Comparison of ENCODE assay signal across 9 cellular contexts in genomic region chr4:125316391-125316780, GRCh38. TPM values are rescaled to one million over a fixed set of nuclear protein-coding genes. Genes with fewer than 3 reads are reported as not detected.
DNase-seq lines count a peak whose midpoint lies in the region; ATAC-seq, FAIRE-seq and TF ChIP-seq lines count a peak whose summit lies in the region.
"Had no signal": no experiment of that assay in that cellular context is flagged by ENCODE, and none has a peak within 500 bp of the region (broad histone marks: within the 10 kb centered on the region; RNA-seq: fewer than 3 reads in every experiment).

No MANE protein-coding gene starts in this region.

- H3K4me1 ChIP-seq in CD4-positive, CD25-positive, alpha-beta regulatory T cell (ENCODE audit: control insufficient read depth, insufficient read depth, low read length, poor library complexity, severe bottlenecking) = peaks cover 29% of the 10 kb centered on the region
- no peaks in the 10 kb centered on the region for H3K4me1 ChIP-seq in small intestine (ENCODE audit: control insufficient read depth in 2 of 2, insufficient read depth in 1 of 2, low read depth in 1 of 2, low read length in 1 of 2)

- CTCF ChIA-PET in MCF 10A (lab: Yijun Ruan, JAX) = interaction anchor here (0.6 to 4.6 kb wide), 12 partner anchors 8 to 1097 kb away, joined by 3 to 39 read pairs (median 4); no protein-coding TSS in a partner anchor

- peak overlapping the region in 1 of 3 donors; percentile 94 for H3K27ac Mint-ChIP-seq in CD4-positive, CD25-positive, alpha-beta regulatory T cell
- peak overlapping the region; percentile 63 for H3K27ac Mint-ChIP-seq in MCF 10A (ENCODE audit: low read depth, unreplicated experiment)

- H3K27me3 ChIP-seq in CD4-positive, CD25-positive, alpha-beta regulatory T cell (ENCODE audit: control insufficient read depth, insufficient read depth, low read length) = peaks cover 16% of the 10 kb centered on the region
- H3K27me3 ChIP-seq in MG63 (no peaks in the 10 kb centered on the region), small intestine (ENCODE audit: control insufficient read depth in 2 of 2, insufficient read depth in 2 of 2, low read length in 2 of 2) (peaks cover 5 to 8% of the 10 kb centered on the region in 2 donors)

- 1 to 7% (median 1%) methylated on average over 25 of the region's 25 CpGs for WGBS in small intestine, 3 donors

- no peak overlapping the region for H3K4me3 ChIP-seq in CD4-positive, CD25-positive, alpha-beta regulatory T cell (ENCODE audit: low read depth, low read length)
- H3K4me3 ChIP-seq in MG63 (peak overlapping the region; percentile 88), small intestine (ENCODE audit: low read depth in 1 of 2, low read length in 2 of 2) (peak overlapping the region in 1 of 2 donors; percentile 27)

- peaks cover 0 to 7% (median 0%) of the 10 kb centered on the region in 7 donors for H3K9me3 Mint-ChIP-seq in CD4-positive, CD25-positive, alpha-beta regulatory T cell
- H3K9me3 Mint-ChIP-seq in MCF 10A (ENCODE audit: unreplicated experiment) = no peaks in the 10 kb centered on the region

- peaks cover 0 to 3% of the 10 kb centered on the region in 2 experiments for H3K9me3 ChIP-seq in CD4-positive, CD25-positive, alpha-beta regulatory T cell (ENCODE audit: control insufficient read depth in 2 of 2, low read length in 2 of 2)
- H3K9me3 ChIP-seq in MG63 = no peaks in the 10 kb centered on the region
- H3K9me3 ChIP-seq in small intestine (ENCODE audit: control insufficient read depth, low read depth) = no peaks in the 10 kb centered on the region

- intact Hi-C loops in MCF 10A (cut with micrococcal nuclease) = loop anchor here (1.0 to 10.0 kb wide), 5 partner anchors 74 to 1728 kb away; no protein-coding TSS in a partner anchor

- peak overlapping the region in 3 of 4 donors; percentile 62 to 78 (median 66) for H3K4me3 Mint-ChIP-seq in CD4-positive, CD25-positive, alpha-beta regulatory T cell
- peak overlapping the region; percentile 99 for H3K4me3 Mint-ChIP-seq in MCF 10A (ENCODE audit: unreplicated experiment)

- no peak for ATAC-seq in CD4-positive, CD25-positive, alpha-beta regulatory T cell (ENCODE audit: low read depth in 2 of 2)
- no peak for ATAC-seq in stimulated activated naive CD8-positive, alpha-beta T cell treated with anti-CD3 and anti-CD28 coated beads, Interleukin-15, Interleukin-2, amounts not matched to agents 100 U/mL and 50 U/mL, for 24 hours
- ATAC-seq in GM19324 (IDR thresholded peaks at IDR 0.05; ENCODE audit: low FRiP score, unreplicated experiment) (no peak), GM21825 (IDR thresholded peaks at IDR 0.05; ENCODE audit: unreplicated experiment) (no peak)

- H3K4me1 Mint-ChIP-seq in CD4-positive, CD25-positive, alpha-beta regulatory T cell = peaks cover 0 to 35% (median 7%) of the 10 kb centered on the region in 4 donors
- peaks cover 23% of the 10 kb centered on the region for H3K4me1 Mint-ChIP-seq in MCF 10A (ENCODE audit: insufficient read depth, unreplicated experiment)

- no peaks in the 10 kb centered on the region for H3K36me3 ChIP-seq in CD4-positive, CD25-positive, alpha-beta regulatory T cell (ENCODE audit: control insufficient read depth, insufficient read depth, low read length)
- H3K36me3 ChIP-seq in MG63 = peaks cover 35% of the 10 kb centered on the region
- H3K36me3 ChIP-seq in small intestine (ENCODE audit: control insufficient read depth in 2 of 2, insufficient read depth in 2 of 2, low read length in 2 of 2) = no peaks in the 10 kb centered on the region

- no peak for FAIRE-seq in small intestine (lab: Jason Lieb, UNC)

- no peak for DNase-seq in CD4-positive, CD25-positive, alpha-beta regulatory T cell
- DNase-seq in MG63 = peak; percentile 31
- peak; percentile 67 for DNase-seq in MCF 10A (ENCODE audit: unreplicated experiment)
- DNase-seq in kidney tubule cell (ENCODE audit: low spot score) = peak; percentile 44
- peak; percentile 6 for DNase-seq in stimulated activated naive CD8-positive, alpha-beta T cell treated with anti-CD3 and anti-CD28 coated beads, Interleukin-15, Interleukin-2, amounts not matched to agents 100 U/mL and 50 U/mL, for 24 hours
- no peak for DNase-seq in small intestine

- no peak overlapping the region for H3K27ac ChIP-seq in CD4-positive, CD25-positive, alpha-beta regulatory T cell (ENCODE audit: insufficient read depth, low read length, poor library complexity, severe bottlenecking)
- peak overlapping the region in 1 of 2 donors; percentile 90 for H3K27ac ChIP-seq in small intestine (ENCODE audit: low read depth in 1 of 2, low read length in 1 of 2)
- H3K27ac ChIP-seq: epithelial cell of prostate had no signal

- H3K27me3 Mint-ChIP-seq in CD4-positive, CD25-positive, alpha-beta regulatory T cell = peaks cover 57% of the 10 kb centered on the region
- H3K27me3 Mint-ChIP-seq in MCF 10A (ENCODE audit: insufficient read depth, unreplicated experiment) = no peaks in the 10 kb centered on the region

- no peak for TF ChIP-seq CTCF in MCF 10A (IDR thresholded peaks at IDR 0.05; ENCODE audit: unreplicated experiment)

- POLR2A ChIA-PET in MCF 10A (lab: Yijun Ruan, JAX) = interaction anchor here (0.6 to 4.5 kb wide), 13 partner anchors 8 to 1494 kb away, joined by 3 to 41 read pairs (median 4); no protein-coding TSS in a partner anchor

- H3K36me3 Mint-ChIP-seq in CD4-positive, CD25-positive, alpha-beta regulatory T cell = no peaks in the 10 kb centered on the region
- no peaks in the 10 kb centered on the region for H3K36me3 Mint-ChIP-seq in MCF 10A (ENCODE audit: insufficient read depth, unreplicated experiment)

- BruUV-seq in MCF 10A (replicated peaks; lab: Mats Ljungman, UMichigan) = no TSS peak

RNA-seq across cellular contexts. Expression of gene FAT4, which starts 1.6 kb away (rescaled TPM):
- total RNA-seq in CD4-positive, CD25-positive, alpha-beta regulatory T cell = 0.02 TPM
- polyA plus RNA-seq in CD4-positive, CD25-positive, alpha-beta regulatory T cell = not detected
- 4.1 and 5.6 TPM in 2 replicates for total RNA-seq in MG63 (2014; rRNA removed; shearing (Covaris generic); ENCODE audit: low replicate concordance)
- 6.4 and 6.6 TPM in 2 replicates for total RNA-seq in MCF 10A (2022)
- 1 to 10 TPM in 1 of 3 donors, under 1 TPM in 1, not detected in 1; 0.27 to 1.5 TPM for polyA plus RNA-seq in small intestine

Comparison
In these comparisons a context has a peak if more than half of its experiments do, and no peak if none do; other contexts are left out.
1. DNase-seq: peak in MG63 (single experiment), MCF 10A (single experiment), kidney tubule cell (single experiment) and stimulated activated naive CD8-positive, alpha-beta T cell treated with anti-CD3 and anti-CD28 coated beads, Interleukin-15, Interleukin-2, amounts not matched to agents 100 U/mL and 50 U/mL, for 24 hours (single experiment); none in CD4-positive, CD25-positive, alpha-beta regulatory T cell (0 of 3) and small intestine (single experiment).